23 cellular contexts compared by ENCODE assay signal in the genomic region with DNA sequence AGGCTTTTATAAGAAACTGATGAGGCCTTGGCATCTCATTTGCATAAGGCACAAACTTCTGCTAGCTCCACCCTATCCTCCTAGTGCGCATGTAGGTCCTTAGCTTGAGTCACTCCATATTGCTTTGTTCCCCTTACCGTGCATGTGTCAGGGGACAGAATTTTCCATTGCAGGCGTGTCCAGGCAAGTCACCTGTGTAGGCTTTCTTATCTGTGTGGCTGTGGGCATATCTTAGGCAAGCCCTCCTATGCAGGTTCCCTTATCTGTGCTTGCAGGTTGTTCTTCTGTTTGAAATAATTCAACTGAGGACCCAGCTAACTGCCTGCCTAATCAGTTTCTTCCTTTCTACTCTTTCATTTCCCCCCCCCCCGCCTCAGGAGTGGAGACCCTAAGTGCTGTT.
A peak's percentile ranks its signal among the peaks of the same experiment; 100 is the strongest.
DNase-seq lines count a peak whose midpoint lies in the region; ATAC-seq, FAIRE-seq and TF ChIP-seq lines count a peak whose summit lies in the region.
"Had no signal": no experiment of that assay in that cellular context is flagged by ENCODE, and none has a peak within 500 bp of the region (broad histone marks: within the 10 kb centered on the region; RNA-seq: fewer than 3 reads in every experiment).

No MANE protein-coding gene starts in this region.

- H3K4me3 Mint-ChIP-seq in GM23338: no peak overlapping the region
- no peak overlapping the region for H3K4me3 Mint-ChIP-seq in activated CD4-positive, alpha-beta T cell treated with anti-CD3 and anti-CD28 coated beads for 36 hours
- H3K4me3 Mint-ChIP-seq: CD14-positive monocyte; CD4-positive, alpha-beta memory T cell had no signal

- H3F3A ChIP-seq in GM23338 (replicated peaks; ENCODE audit: low read depth): no peaks in the 10 kb centered on the region

- no peaks in the 10 kb centered on the region for H3K9me3 ChIP-seq in gastrocnemius medialis

- TF ChIP-seq CTCF in GM23338 (conservative IDR thresholded peaks at IDR 0.05; ENCODE audit: low read depth in 2 of 2) (no peak), bronchial epithelial cell (IDR thresholded peaks at IDR 0.05; ENCODE audit: insufficient read depth, low read length, severe bottlenecking) (no peak), foreskin keratinocyte (conservative IDR thresholded peaks at IDR 0.05) (no peak), gastrocnemius medialis (IDR thresholded peaks at IDR 0.05 in 4 of 5, conservative IDR thresholded peaks at IDR 0.05 in 1 of 5) (no peak)

- intact Hi-C loops in gastrocnemius medialis (cut with DNase I; ENCODE audit: low total_unique reads): no loop called here
- intact Hi-C loops in activated CD4-positive, alpha-beta T cell treated with anti-CD3 and anti-CD28 coated beads for 36 hours (cut with DNase I, micrococcal nuclease): no loop called here

- peaks cover 10% of the 10 kb centered on the region for H3K36me3 ChIP-seq in GM23338 (ENCODE audit: insufficient read depth)
- no peaks in the 10 kb centered on the region for H3K36me3 ChIP-seq in bronchial epithelial cell (ENCODE audit: control insufficient read depth, insufficient read depth, low read length)
- no peaks in the 10 kb centered on the region for H3K36me3 ChIP-seq in gastrocnemius medialis
- H3K36me3 ChIP-seq: BLaER1 had no signal

- POLR2A ChIA-PET in activated CD4-positive, alpha-beta T cell treated with anti-CD3 and anti-CD28 coated beads for 36 hours (lab: Charles Lee): no interaction called here

- TF ChIP-seq POLR2A in gastrocnemius medialis (IDR thresholded peaks at IDR 0.05): no peak

- no peak for ATAC-seq in GM23338
- ATAC-seq in foreskin keratinocyte: peak; percentile 16
- no peak for ATAC-seq in activated CD4-positive, CD25-positive, alpha-beta regulatory T cell treated with anti-CD3 and anti-CD28 coated beads, Interleukin-2, amount 50 U/mL, for 24 hours
- ATAC-seq in gastrocnemius medialis: no peak
- no peak for ATAC-seq in activated CD4-positive, alpha-beta T cell treated with anti-CD3 and anti-CD28 coated beads for 36 hours
- ATAC-seq: HCT116 had no signal

- H3K27me3 Mint-ChIP-seq in GM23338 (ENCODE audit: insufficient read depth, low read depth, poor library complexity): peaks cover 3% of the 10 kb centered on the region
- peaks cover 5% of the 10 kb centered on the region for H3K27me3 Mint-ChIP-seq in activated CD4-positive, alpha-beta T cell treated with anti-CD3 and anti-CD28 coated beads for 36 hours

- no peak overlapping the region for H3K4me3 ChIP-seq in GM23338
- no peak overlapping the region for H3K4me3 ChIP-seq in bronchial epithelial cell (ENCODE audit: low read depth, low read length)
- no peak overlapping the region for H3K4me3 ChIP-seq in gastrocnemius medialis
- H3K4me3 ChIP-seq: BLaER1, GM23248 had no signal

- no peak overlapping the region for H3K27ac Mint-ChIP-seq in GM23338
- H3K27ac Mint-ChIP-seq in activated CD4-positive, alpha-beta T cell treated with anti-CD3 and anti-CD28 coated beads for 36 hours: no peak overlapping the region
- H3K27ac Mint-ChIP-seq: CD4-positive, alpha-beta memory T cell had no signal

- CTCF ChIA-PET in activated CD4-positive, alpha-beta T cell treated with anti-CD3 and anti-CD28 coated beads for 36 hours (lab: Charles Lee): interaction anchor here (0.6 to 0.9 kb wide), 3 partner anchors 16 to 1120 kb away, joined by 3 to 5 read pairs (median 4); no protein-coding TSS in a partner anchor

- H3K27ac ChIP-seq in GM23338 (ENCODE audit: low read depth): no peak overlapping the region
- no peak overlapping the region for H3K27ac ChIP-seq in foreskin keratinocyte
- no peak overlapping the region for H3K27ac ChIP-seq in gastrocnemius medialis
- H3K27ac ChIP-seq: BLaER1, GM23248 had no signal

- DNase-seq in GM23338 (ENCODE audit: low spot score) (no peak), KBM-7 (peak; percentile 26), bronchial epithelial cell (ENCODE audit: low read depth) (peak; percentile 59), foreskin keratinocyte (peak; percentile 22 to 52), AG20443 (ENCODE audit: low spot score) (no peak), gastrocnemius medialis (no peak)
- DNase-seq in activated CD4-positive, alpha-beta T cell treated with anti-CD3 and anti-CD28 coated beads for 36 hours: no peak
- DNase-seq: CD4-positive, alpha-beta memory T cell; DMS153; DMS79; GDM1; GM23248; H7; IMR-90; KG1 had no signal

- peak; percentile 77 for FAIRE-seq in bronchial epithelial cell (lab: Jason Lieb, UNC)
- FAIRE-seq: A204.1, GM12892, GM18507, HTR-8/SVneo had no signal

- in situ Hi-C loops in KBM-7 (cut with MboI; ENCODE audit: low pct_unique_long_range_greater_than_20kb, low sequenced_read_pairs) (no loop called here), gastrocnemius medialis (cut with MboI; ENCODE audit: low sequenced_read_pairs in 4 of 4) (no loop called here)

- H3K79me2 ChIP-seq in GM23338 (replicated peaks; ENCODE audit: insufficient read depth): no peaks in the 10 kb centered on the region

- no peaks in the 10 kb centered on the region for H3K27me3 ChIP-seq in GM23338 (ENCODE audit: insufficient read depth)
- no peaks in the 10 kb centered on the region for H3K27me3 ChIP-seq in bronchial epithelial cell (ENCODE audit: control insufficient read depth, insufficient read depth, low read length)
- H3K27me3 ChIP-seq in foreskin keratinocyte: no peaks in the 10 kb centered on the region
- H3K27me3 ChIP-seq in gastrocnemius medialis: no peaks in the 10 kb centered on the region
- H3K27me3 ChIP-seq: BLaER1 had no signal

- no peaks in the 10 kb centered on the region for H3K9me2 ChIP-seq in GM23338 (ENCODE audit: insufficient read depth)

- H2AFZ ChIP-seq in GM23338: peak overlapping the region; percentile 87; the same call in 1 of the 2 replicates
- H2AFZ ChIP-seq: GM23248 had no signal

- H3K36me3 Mint-ChIP-seq in GM23338 (ENCODE audit: low read depth): peaks cover 32% of the 10 kb centered on the region; the same call in 2 of the 3 replicates
- H3K36me3 Mint-ChIP-seq in activated CD4-positive, alpha-beta T cell treated with anti-CD3 and anti-CD28 coated beads for 36 hours (ENCODE audit: low read depth): no peaks in the 10 kb centered on the region
- H3K36me3 Mint-ChIP-seq: CD14-positive monocyte; CD4-positive, alpha-beta memory T cell had no signal

- no peak overlapping the region for H3K4me2 ChIP-seq in GM23338
- H3K4me2 ChIP-seq: BLaER1 had no signal

- H4K20me1 ChIP-seq in GM23338 (replicated peaks; ENCODE audit: insufficient read depth): no peaks in the 10 kb centered on the region
- H4K20me1 ChIP-seq: BLaER1 had no signal

- no peaks in the 10 kb centered on the region for H3K4me1 Mint-ChIP-seq in GM23338
- peaks cover 12% of the 10 kb centered on the region for H3K4me1 Mint-ChIP-seq in activated CD4-positive, alpha-beta T cell treated with anti-CD3 and anti-CD28 coated beads for 36 hours
- H3K4me1 Mint-ChIP-seq: CD14-positive monocyte had no signal

- H3K9me3 Mint-ChIP-seq in GM23338: peaks cover 46% of the 10 kb centered on the region
- peaks cover 4% of the 10 kb centered on the region for H3K9me3 Mint-ChIP-seq in activated CD4-positive, alpha-beta T cell treated with anti-CD3 and anti-CD28 coated beads for 36 hours (ENCODE audit: low read depth)

- H3K4me1 ChIP-seq in GM23338 (ENCODE audit: insufficient read depth) (no peaks in the 10 kb centered on the region), foreskin keratinocyte (no peaks in the 10 kb centered on the region), gastrocnemius medialis (no peaks in the 10 kb centered on the region)
- H3K4me1 ChIP-seq: BLaER1 had no signal

TF ChIP-seq in GM23338, 12 proteins besides CTCF, POLR2A, EP300 and RAD21:
- TF ChIP-seq, protein P1, sequence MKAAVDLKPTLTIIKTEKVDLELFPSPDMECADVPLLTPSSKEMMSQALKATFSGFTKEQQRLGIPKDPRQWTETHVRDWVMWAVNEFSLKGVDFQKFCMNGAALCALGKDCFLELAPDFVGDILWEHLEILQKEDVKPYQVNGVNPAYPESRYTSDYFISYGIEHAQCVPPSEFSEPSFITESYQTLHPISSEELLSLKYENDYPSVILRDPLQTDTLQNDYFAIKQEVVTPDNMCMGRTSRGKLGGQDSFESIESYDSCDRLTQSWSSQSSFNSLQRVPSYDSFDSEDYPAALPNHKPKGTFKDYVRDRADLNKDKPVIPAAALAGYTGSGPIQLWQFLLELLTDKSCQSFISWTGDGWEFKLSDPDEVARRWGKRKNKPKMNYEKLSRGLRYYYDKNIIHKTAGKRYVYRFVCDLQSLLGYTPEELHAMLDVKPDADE (IDR thresholded peaks at IDR 0.05): no peak
- TF ChIP-seq ZNF331 (CRISPR knock-in tag; IDR thresholded peaks at IDR 0.05; ENCODE audit: low read depth) (no peak), STAT1 (IDR thresholded peaks at IDR 0.05; ENCODE audit: unreplicated experiment) (no peak), ZNF114 (CRISPR knock-in tag; IDR thresholded peaks at IDR 0.05) (no peak)
TF ChIP-seq in GM23338: peak in this region for 0.

Comparison
In these comparisons a context has a peak if more than half of its experiments do, and no peak if none do; other contexts are left out.
1. DNase-seq: peak in KBM-7 (single experiment), bronchial epithelial cell (single experiment) and foreskin keratinocyte (2 of 2); none in GM23338 (single experiment), AG20443 (single experiment), gastrocnemius medialis (0 of 2) and activated CD4-positive, alpha-beta T cell treated with anti-CD3 and anti-CD28 coated beads for 36 hours (single experiment).